In genomic region chr3:39409514-39410136, GRCh38 we compare ENCODE assay signal across 14 cellular contexts. TPM values are rescaled to one million over a fixed set of nuclear protein-coding genes. Genes with fewer than 3 reads are reported as not detected.
DNase-seq lines count a peak whose midpoint lies in the region; ATAC-seq, FAIRE-seq and TF ChIP-seq lines count a peak whose summit lies in the region.
"Had no signal": no experiment of that assay in that cellular context is flagged by ENCODE, and none has a peak within 500 bp of the region (broad histone marks: within the 10 kb centered on the region; RNA-seq: fewer than 3 reads in every experiment).

No MANE protein-coding gene starts in this region.

- SMC1A ChIA-PET in GM12878 (lab: Charles Lee; ENCODE audit: uncharacterized antibody, unreplicated experiment) = interaction anchor here (2.0 kb wide), 1 partner anchor 121 kb away, joined by 10 read pairs; no protein-coding TSS in a partner anchor

- TF ChIP-seq RAD21 in SK-N-SH (IDR thresholded peaks at IDR 0.05; ENCODE audit: low read length) = no peak
- TF ChIP-seq RAD21 in GM12878 (IDR thresholded peaks at IDR 0.05; ENCODE audit: insufficient read depth, low read depth, low read length) = no peak

- DNase-seq in SK-N-SH (no peak), MM.1S (no peak), GM12878 (ENCODE audit: low read depth, low spot score) (no peak), neural progenitor cell (ENCODE audit: low spot score) (no peak), iPS-NIHi7 (ENCODE audit: extremely low spot score) (no peak), NCI-H2196 (lab: John Stamatoyannopoulos, UW; ENCODE audit: unreplicated experiment) (no peak)
- DNase-seq: 8988T, foreskin keratinocyte, lower lobe of right lung, NCI-H187, retina had no signal

- no peak for TF ChIP-seq POLR2A in GM12878 (IDR thresholded peaks at IDR 0.05; ENCODE audit: low read depth, low read length)

- H3K9me3 Mint-ChIP-seq in neural progenitor cell = no peaks in the 10 kb centered on the region

- H3K9ac ChIP-seq in SK-N-SH (peak overlapping the region; percentile 10; the same call in 1 of the 2 replicates), MM.1S (ENCODE audit: low read length) (no peak overlapping the region; the same call in 1 of the 2 replicates), GM12878 (ENCODE audit: control insufficient read depth, insufficient read depth, low read length) (peak overlapping the region; percentile 49), neural progenitor cell (no peak overlapping the region)

- peaks cover 12% of the 10 kb centered on the region for H3K27me3 Mint-ChIP-seq in neural progenitor cell (ENCODE audit: insufficient read depth, low read depth)

- H3K4me2 ChIP-seq in SK-N-SH = peak overlapping the region; percentile 55
- peak overlapping the region; percentile 23; the same call in 1 of the 2 replicates for H3K4me2 ChIP-seq in MM.1S (ENCODE audit: low read depth, low read length)
- H3K4me2 ChIP-seq in GM12878 (ENCODE audit: control insufficient read depth, insufficient read depth) = peak overlapping the region; percentile 94
- no peak overlapping the region for H3K4me2 ChIP-seq in neural progenitor cell

- no peak for FAIRE-seq in GM12878 (lab: Jason Lieb, UNC)
- FAIRE-seq: bronchial epithelial cell had no signal

- H4K20me1 ChIP-seq in SK-N-SH (ENCODE audit: insufficient read depth) (peaks cover 63% of the 10 kb centered on the region), MM.1S (ENCODE audit: insufficient read depth, low read length) (peaks cover 38% of the 10 kb centered on the region), GM12878 (ENCODE audit: control insufficient read depth, insufficient read depth) (peaks cover 8% of the 10 kb centered on the region), neural progenitor cell (ENCODE audit: low read depth) (peaks cover 57% of the 10 kb centered on the region)

- peaks cover 59 to 65% of the 10 kb centered on the region in 2 experiments for H3K36me3 ChIP-seq in SK-N-SH (replicated peaks in 1 of 2; ENCODE audit: control insufficient read depth in 1 of 2, insufficient read depth in 2 of 2, low read length in 1 of 2)
- H3K36me3 ChIP-seq in MM.1S (replicated peaks; ENCODE audit: insufficient read depth, low read length) = peaks cover 32% of the 10 kb centered on the region
- H3K36me3 ChIP-seq in GM12878 (ENCODE audit: control insufficient read depth in 2 of 2, insufficient read depth in 2 of 2, low read length in 1 of 2) = peaks cover 25 to 64% of the 10 kb centered on the region in 2 experiments
- peaks cover 22% of the 10 kb centered on the region for H3K36me3 ChIP-seq in neural progenitor cell

- H3K4me3 ChIP-seq in SK-N-SH (ENCODE audit: low read depth in 2 of 2, low read length in 1 of 2) = no peak overlapping the region; a peak in 1 of 4 replicates
- no peak overlapping the region for H3K4me3 ChIP-seq in MM.1S (ENCODE audit: low read length)
- H3K4me3 ChIP-seq in GM12878 = peak overlapping the region; percentile 60
- no peak overlapping the region for H3K4me3 ChIP-seq in neural progenitor cell
- H3K4me3 ChIP-seq: lower lobe of right lung had no signal

- intact Hi-C loops in GM12878 (cut with micrococcal nuclease; ENCODE audit: unreplicated experiment) = no loop called here

- H3K4me1 ChIP-seq in SK-N-SH (ENCODE audit: control insufficient read depth in 1 of 2, insufficient read depth in 2 of 2, low read depth in 1 of 2, low read length in 1 of 2) (peaks cover 9 to 25% of the 10 kb centered on the region in 2 experiments), MM.1S (ENCODE audit: low read length) (peaks cover 9% of the 10 kb centered on the region), GM12878 (ENCODE audit: control insufficient read depth, insufficient read depth, low read length) (no peaks in the 10 kb centered on the region), neural progenitor cell (peaks cover 15% of the 10 kb centered on the region)

- BruUV-seq in GM12878 (replicated peaks; lab: Mats Ljungman, UMichigan) = no TSS peak

- peak overlapping the region in 1 of 2 experiments; percentile 27; a peak in 2 of 4 replicates for H3K27ac ChIP-seq in SK-N-SH (ENCODE audit: low read depth in 2 of 2, low read length in 1 of 2)
- H3K27ac ChIP-seq in MM.1S (ENCODE audit: low read length) = no peak overlapping the region
- 0 out of 2 replicates have a peak overlapping the region, but pooled peaks have one; percentile 2 for H3K27ac ChIP-seq in GM12878 (ENCODE audit: control insufficient read depth, insufficient read depth)
- peak overlapping the region; percentile 59 for H3K27ac ChIP-seq in neural progenitor cell
- H3K27ac ChIP-seq: foreskin keratinocyte, lower lobe of right lung had no signal

- WGBS in SK-N-SH (ENCODE audit: low lambda C conversion rate) = 75% methylated on average over 7 of the region's 7 CpGs
- 73% methylated on average over 7 of the region's 7 CpGs for WGBS in GM12878 (ENCODE audit: insufficient coverage, insufficient replicate concordance, low lambda C conversion rate, missing lambda C conversion rate)

- no peak for TF ChIP-seq EP300 in SK-N-SH (IDR thresholded peaks at IDR 0.05; ENCODE audit: borderline replicate concordance in 1 of 2, low read depth in 1 of 2, low read length in 1 of 2)
- no peak for TF ChIP-seq EP300 in GM12878 (IDR thresholded peaks at IDR 0.05; ENCODE audit: borderline replicate concordance in 1 of 2, control insufficient read depth in 1 of 2, low read depth in 2 of 2, low read length in 2 of 2)

- H3K27me3 ChIP-seq in SK-N-SH (ENCODE audit: insufficient read depth) = no peaks in the 10 kb centered on the region
- no peaks in the 10 kb centered on the region for H3K27me3 ChIP-seq in MM.1S (replicated peaks; ENCODE audit: insufficient read depth, low read length)
- H3K27me3 ChIP-seq in GM12878 (replicated peaks in 1 of 2; ENCODE audit: control insufficient read depth in 2 of 2, insufficient read depth in 2 of 2, low read length in 1 of 2) = no peaks in the 10 kb centered on the region
- H3K27me3 ChIP-seq in neural progenitor cell = no peaks in the 10 kb centered on the region
- H3K27me3 ChIP-seq: foreskin keratinocyte had no signal

- no peak overlapping the region for H3K27ac Mint-ChIP-seq in neural progenitor cell

- in situ Hi-C loops in GM12878 (cut with MboI) = no loop called here

- RAD21 ChIA-PET in GM12878 (lab: Charles Lee; ENCODE audit: unreplicated experiment) = interaction anchor here (0.7 to 4.3 kb wide), 3 partner anchors 21 to 308 kb away, joined by 3 to 20 read pairs (median 7); no protein-coding TSS in a partner anchor

- CTCF ChIA-PET in SK-N-SH (lab: Yijun Ruan, JAX) (interaction anchor here (1.2 kb wide), 1 partner anchor 8 kb away, joined by 5 read pairs; no protein-coding TSS in a partner anchor), GM12878 (lab: Yijun Ruan, JAX) (interaction anchor here (0.6 to 6.7 kb wide), 3 partner anchors 22 to 37 kb away, joined by 3 to 55 read pairs (median 5); no protein-coding TSS in a partner anchor)

- H3K4me1 Mint-ChIP-seq in neural progenitor cell = peaks cover 14% of the 10 kb centered on the region

- TF ChIP-seq CTCF in SK-N-SH (IDR thresholded peaks at IDR 0.05) (no peak), MM.1S (IDR thresholded peaks at IDR 0.05; ENCODE audit: low read length) (no peak), GM12878 (IDR thresholded peaks at IDR 0.05 in 2 of 3, conservative IDR thresholded peaks at IDR 0.05 in 1 of 3; ENCODE audit: control insufficient read depth in 2 of 3, extremely low read depth in 1 of 3, insufficient read depth in 1 of 3, low read depth in 3 of 3, low read length in 3 of 3) (no peak), neural progenitor cell (IDR thresholded peaks at IDR 0.05) (no peak)

- H3K79me2 ChIP-seq in SK-N-SH (ENCODE audit: insufficient read depth) (peaks cover 50% of the 10 kb centered on the region), MM.1S (ENCODE audit: low read length) (peaks cover 45% of the 10 kb centered on the region), GM12878 (ENCODE audit: control insufficient read depth, insufficient read depth, low read length) (peaks cover 46% of the 10 kb centered on the region), neural progenitor cell (ENCODE audit: low read depth) (peaks cover 40% of the 10 kb centered on the region)

- H3K9me3 ChIP-seq in SK-N-SH (no peaks in the 10 kb centered on the region), MM.1S (replicated peaks; ENCODE audit: insufficient read depth, low read length) (no peaks in the 10 kb centered on the region), GM12878 (replicated peaks; ENCODE audit: control insufficient read depth, insufficient read depth, low read length) (no peaks in the 10 kb centered on the region), neural progenitor cell (ENCODE audit: low read depth) (no peaks in the 10 kb centered on the region)
- H3K9me3 ChIP-seq: lower lobe of right lung had no signal

- H3K4me3 Mint-ChIP-seq in neural progenitor cell = peak overlapping the region; percentile 56

- POLR2A ChIA-PET in SK-N-SH (lab: Yijun Ruan, JAX) = interaction anchor here (0.7 kb wide), 1 partner anchor 795 kb away, joined by 3 read pairs; no protein-coding TSS in a partner anchor
- POLR2A ChIA-PET in GM12878 (lab: Charles Lee) = interaction anchor here (0.8 to 1.5 kb wide), 2 partner anchors 18 to 193 kb away, joined by 3 read pairs; no protein-coding TSS in a partner anchor

- peaks cover 68% of the 10 kb centered on the region for H3F3A ChIP-seq in SK-N-SH (replicated peaks; ENCODE audit: insufficient read depth)
- H3F3A ChIP-seq in MM.1S (ENCODE audit: insufficient read depth, low read length) = peaks cover 70% of the 10 kb centered on the region
- H3F3A ChIP-seq in neural progenitor cell (ENCODE audit: low read depth) = peaks cover 78% of the 10 kb centered on the region

- ATAC-seq in SK-N-SH treated with all-trans-retinoic acid at 6 μM for 48 hours (no peak), GM12878 (no peak), GM19397 (IDR thresholded peaks at IDR 0.05; ENCODE audit: unreplicated experiment) (no peak)
- ATAC-seq: foreskin keratinocyte, lower lobe of right lung had no signal

- no peak overlapping the region for H2AFZ ChIP-seq in SK-N-SH (ENCODE audit: low read depth)
- no peak overlapping the region for H2AFZ ChIP-seq in MM.1S (ENCODE audit: low read length)
- H2AFZ ChIP-seq in GM12878 (ENCODE audit: control insufficient read depth, low read depth, low read length) = no peak overlapping the region
- no peak overlapping the region for H2AFZ ChIP-seq in neural progenitor cell (replicated peaks)

- H3K36me3 Mint-ChIP-seq in neural progenitor cell = peaks cover 33% of the 10 kb centered on the region

- H3K9me2 ChIP-seq in SK-N-SH (no peaks in the 10 kb centered on the region), MM.1S (replicated peaks; ENCODE audit: insufficient read depth, low read length) (no peaks in the 10 kb centered on the region)

RNA-seq across cellular contexts. Expression of gene RPSA, which starts 3.1 kb away (rescaled TPM):
- polyA plus RNA-seq in SK-N-SH (2012; rRNA removed) (2,958 and 3,456 TPM in 2 replicates), GM12878 (2011; rRNA removed) (3,803 and 5,036 TPM in 2 replicates), GM12878 (2014; fragmentation: Illumina TruSeq; extraction: Trizol) (3,456 and 3,909 TPM in 2 replicates), GM12878 (2014; fragmentation: Nextera tagmentation; extraction: Ambion mirVana) (1,000 to 10,000 TPM; 2,843 to 4,532 TPM), GM12878 (2014; rRNA removed) (4,347 and 4,651 TPM in 2 replicates), GM12878 (2016; fragmentation: Nextera tagmentation; extraction: Ambion mirVana) (1,000 to 10,000 TPM; 1,012 to 1,145 TPM)
- 3,101 and 3,500 TPM in 2 replicates for polyA plus RNA-seq in SK-N-SH (2012; cell fraction: cytosol; rRNA removed)
- 1,164 and 1,345 TPM in 2 replicates for polyA plus RNA-seq in SK-N-SH (2012; cell fraction: nucleus; rRNA removed)
- total RNA-seq in GM12878 (2013; cell fraction: nucleolus; rRNA removed) = 522 and 525 TPM in 2 replicates
- total RNA-seq in GM12878 (2014; rRNA removed) (4,357 and 4,628 TPM in 2 replicates), GM12878 (2014; rRNA removed; fragmentation: Illumina TruSeq; extraction: Trizol) (2,779 and 2,826 TPM in 2 replicates), GM12878 (2021) (3,010 and 3,122 TPM in 2 replicates), neural progenitor cell (ENCODE audit: low replicate concordance) (2,504 and 2,714 TPM in 2 replicates)
- polyA plus RNA-seq in GM12878 (2011; ENCODE audit: low read depth) = 3,044 TPM
- 6,512 and 6,792 TPM in 2 replicates for polyA plus RNA-seq in GM12878 (2011; cell fraction: cytosol; rRNA removed)
- polyA plus RNA-seq in GM12878 (2011; cell fraction: nucleus; rRNA removed) = 1,724 and 2,216 TPM in 2 replicates
- polyA plus RNA-seq in GM12878 (2012) = 3,192 and 3,878 TPM in 2 replicates
- polyA minus RNA-seq in GM12878 (2011; rRNA and poly(A)+ RNA removed) = 2,235 and 3,046 TPM in 2 replicates
- polyA minus RNA-seq in GM12878 (2011; cell fraction: cytosol; rRNA and poly(A)+ RNA removed) = 634 and 707 TPM in 2 replicates
- 351 and 460 TPM in 2 replicates for polyA minus RNA-seq in GM12878 (2011; cell fraction: nucleus; rRNA and poly(A)+ RNA removed)

RNA-seq across cellular contexts. Expression of gene SLC25A38, which starts 26.5 kb away (rescaled TPM):
- polyA plus RNA-seq in SK-N-SH (2012; rRNA removed) (34.9 and 45.0 TPM in 2 replicates), GM12878 (2011; rRNA removed) (48.8 and 55.2 TPM in 2 replicates), GM12878 (2014; fragmentation: Illumina TruSeq; extraction: Trizol) (41.1 and 48.4 TPM in 2 replicates), GM12878 (2014; fragmentation: Nextera tagmentation; extraction: Ambion mirVana) (10 to 100 TPM; 15.2 to 21.8 TPM), GM12878 (2014; rRNA removed) (49.3 and 51.8 TPM in 2 replicates), GM12878 (2016; fragmentation: Nextera tagmentation; extraction: Ambion mirVana) (10 to 100 TPM; 37.9 to 43.0 TPM)
- polyA plus RNA-seq in SK-N-SH (2012; cell fraction: cytosol; rRNA removed) = 35.2 and 36.9 TPM in 2 replicates
- polyA plus RNA-seq in SK-N-SH (2012; cell fraction: nucleus; rRNA removed) = 50.1 and 57.6 TPM in 2 replicates
- total RNA-seq in GM12878 (2013; cell fraction: nucleolus; rRNA removed) = 11.9 and 16.1 TPM in 2 replicates
- total RNA-seq in GM12878 (2014; rRNA removed) (34.2 and 38.6 TPM in 2 replicates), GM12878 (2014; rRNA removed; fragmentation: Illumina TruSeq; extraction: Trizol) (28.5 and 28.8 TPM in 2 replicates), GM12878 (2021) (35.4 and 39.8 TPM in 2 replicates), neural progenitor cell (ENCODE audit: low replicate concordance) (19.3 and 26.6 TPM in 2 replicates)
- 23.0 TPM for polyA plus RNA-seq in GM12878 (2011; ENCODE audit: low read depth)
- 48.7 and 53.0 TPM in 2 replicates for polyA plus RNA-seq in GM12878 (2011; cell fraction: cytosol; rRNA removed)
- polyA plus RNA-seq in GM12878 (2011; cell fraction: nucleus; rRNA removed) = 58.3 and 58.6 TPM in 2 replicates
- 22.9 and 24.1 TPM in 2 replicates for polyA plus RNA-seq in GM12878 (2012)
- polyA minus RNA-seq in GM12878 (2011; rRNA and poly(A)+ RNA removed) = 41.6 and 54.4 TPM in 2 replicates
- 18.7 and 19.9 TPM in 2 replicates for polyA minus RNA-seq in GM12878 (2011; cell fraction: cytosol; rRNA and poly(A)+ RNA removed)
- 13.4 and 17.9 TPM in 2 replicates for polyA minus RNA-seq in GM12878 (2011; cell fraction: nucleus; rRNA and poly(A)+ RNA removed)

RNA-seq across cellular contexts. Expression of gene MOBP, which starts 57.9 kb away (rescaled TPM):
- polyA plus RNA-seq in SK-N-SH (2012; rRNA removed) (not detected in 2 replicates), GM12878 (2011; rRNA removed) (0.06 TPM in 1 of 2 replicates, not detected in the other), GM12878 (2014; fragmentation: Illumina TruSeq; extraction: Trizol) (0.05 and 0.09 TPM in 2 replicates), GM12878 (2014; fragmentation: Nextera tagmentation; extraction: Ambion mirVana) (under 1 TPM in 1 of 2 experiments, not detected in 1; 0.05 TPM), GM12878 (2014; rRNA removed) (0.09 and 0.10 TPM in 2 replicates), GM12878 (2016; fragmentation: Nextera tagmentation; extraction: Ambion mirVana) (not detected)
- polyA plus RNA-seq in SK-N-SH (2012; cell fraction: cytosol; rRNA removed) = not detected in 2 replicates
- polyA plus RNA-seq in SK-N-SH (2012; cell fraction: nucleus; rRNA removed) = not detected in 2 replicates
- 0.15 TPM in 1 of 2 replicates, not detected in the other for total RNA-seq in GM12878 (2013; cell fraction: nucleolus; rRNA removed)
- total RNA-seq in GM12878 (2014; rRNA removed) (0.11 TPM in 1 of 2 replicates, not detected in the other), GM12878 (2014; rRNA removed; fragmentation: Illumina TruSeq; extraction: Trizol) (0.04 and 0.09 TPM in 2 replicates), GM12878 (2021) (0.08 TPM in 1 of 2 replicates, not detected in the other), neural progenitor cell (ENCODE audit: low replicate concordance) (not detected in 2 replicates)
- polyA plus RNA-seq in GM12878 (2011; ENCODE audit: low read depth) = not detected
- 0.02 TPM in 1 of 2 replicates, not detected in the other for polyA plus RNA-seq in GM12878 (2011; cell fraction: cytosol; rRNA removed)
- not detected in 2 replicates for polyA plus RNA-seq in GM12878 (2011; cell fraction: nucleus; rRNA removed)
- polyA plus RNA-seq in GM12878 (2012) = 0.07 and 0.11 TPM in 2 replicates
- not detected in 2 replicates for polyA minus RNA-seq in GM12878 (2011; rRNA and poly(A)+ RNA removed)
- polyA minus RNA-seq in GM12878 (2011; cell fraction: cytosol; rRNA and poly(A)+ RNA removed) = not detected in 2 replicates
- not detected in 2 replicates for polyA minus RNA-seq in GM12878 (2011; cell fraction: nucleus; rRNA and poly(A)+ RNA removed)
- total RNA-seq: bronchial epithelial cell, foreskin keratinocyte had no signal
- polyA plus RNA-seq: foreskin keratinocyte had no signal

Comparison
In these comparisons a context has a peak if more than half of its experiments do, and no peak if none do; other contexts are left out.
1. H3K9ac ChIP-seq: peak in SK-N-SH (single experiment) and GM12878 (single experiment); none in MM.1S (single experiment) and neural progenitor cell (single experiment).
2. Of the 26 proteins assayed by ChIP-seq in both GM12878 and SK-N-SH: peak only in GM12878: POLR2AphosphoS5; only in SK-N-SH: none; in both: none; in neither: 25.